ENCODE assay signal across 16 cellular contexts in the genomic region with DNA sequence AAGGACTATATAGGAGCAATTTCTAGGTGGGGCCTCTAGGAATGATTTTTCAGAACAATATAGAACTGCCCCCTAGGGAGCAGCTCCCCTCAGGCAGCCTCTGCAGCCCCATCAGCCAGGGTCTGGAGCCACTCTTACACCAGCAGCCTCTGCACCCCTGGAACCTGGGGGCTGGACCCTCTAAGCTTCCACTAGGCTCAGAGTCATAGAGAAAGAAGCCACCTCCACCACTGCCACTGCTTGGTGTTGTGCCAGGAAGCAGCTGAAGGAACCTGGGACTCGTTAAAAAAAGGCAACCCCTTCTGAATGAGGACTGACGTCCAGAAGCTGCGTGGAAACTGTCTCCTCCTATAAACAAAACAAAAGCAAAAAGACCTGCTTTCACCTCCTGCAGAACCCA.
DNase-seq lines count a peak whose midpoint lies in the region; ATAC-seq and TF ChIP-seq lines count a peak whose summit lies in the region.
"Had no signal": no experiment of that assay in that cellular context is flagged by ENCODE, and none has a peak within 500 bp of the region (broad histone marks: within the 10 kb centered on the region; RNA-seq: fewer than 3 reads in every experiment).

No MANE protein-coding gene starts in this region.

- no peaks in the 10 kb centered on the region for H3K36me3 Mint-ChIP-seq in osteocyte (ENCODE audit: unreplicated experiment)

- no peaks in the 10 kb centered on the region for H3K27me3 Mint-ChIP-seq in osteocyte (ENCODE audit: unreplicated experiment)

- DNase-seq in activated effector memory CD4-positive, alpha-beta T cell treated with anti-CD3 and anti-CD28 coated beads, Interleukin-2, amount 50 U/mL, for 16 hours: peak; percentile 22
- DNase-seq in activated effector memory CD4-positive, alpha-beta T cell treated with Interleukin-2 at 50 U/mL for 16 hours: no peak
- peak; percentile 35 for DNase-seq in ecto neural progenitor cell (ENCODE audit: low spot score)
- peak; percentile 56 for DNase-seq in osteocyte (ENCODE audit: extremely low spot score, unreplicated experiment)
- DNase-seq in upper lobe of right lung: peak; percentile 26
- no peak for DNase-seq in hepatocyte (ENCODE audit: low spot score)
- DNase-seq: DMS79, GDM1, NCI-H1092, NCI-H446 treated with DMSO at 0.1 percent for 48 hours, NCI-H748 treated with DMSO at 0.1 percent for 48 hours had no signal

- H3K27me3 ChIP-seq in upper lobe of right lung (no peaks in the 10 kb centered on the region), hepatocyte (no peaks in the 10 kb centered on the region)

- H3K27ac ChIP-seq in upper lobe of right lung: no peak overlapping the region
- no peak overlapping the region for H3K27ac ChIP-seq in hepatocyte
- H3K27ac ChIP-seq: C4-2B had no signal

- no peak for ATAC-seq in upper lobe of right lung
- no peak for ATAC-seq in GM21737 (IDR thresholded peaks at IDR 0.05; ENCODE audit: unreplicated experiment)
- ATAC-seq in HG03378 (IDR thresholded peaks at IDR 0.05; ENCODE audit: unreplicated experiment): no peak
- ATAC-seq: HCT116, Right ventricle myocardium inferior had no signal

- H3K4me3 ChIP-seq in upper lobe of right lung: no peak overlapping the region
- H3K4me3 ChIP-seq in hepatocyte: no peak overlapping the region

- H3K27ac Mint-ChIP-seq in osteocyte (ENCODE audit: unreplicated experiment): no peak overlapping the region

- no peak overlapping the region for H3K4me2 ChIP-seq in hepatocyte

- TF ChIP-seq CTCF in osteocyte (IDR thresholded peaks at IDR 0.05) (no peak), upper lobe of right lung (IDR thresholded peaks at IDR 0.05) (no peak), hepatocyte (IDR thresholded peaks at IDR 0.05; ENCODE audit: poor library complexity) (no peak)

- H4K20me1 ChIP-seq in hepatocyte (ENCODE audit: insufficient read depth, poor library complexity, severe bottlenecking): no peaks in the 10 kb centered on the region

- H3K36me3 ChIP-seq in upper lobe of right lung (no peaks in the 10 kb centered on the region), hepatocyte (replicated peaks; ENCODE audit: insufficient read depth, low read depth) (no peaks in the 10 kb centered on the region)

- H3K9me2 ChIP-seq in hepatocyte (replicated peaks; ENCODE audit: insufficient read depth): no peaks in the 10 kb centered on the region

- WGBS in hepatocyte (ENCODE audit: low lambda C conversion rate, missing lambda C conversion rate): 56% methylated on average over 3 of the region's 3 CpGs

- H3K4me3 Mint-ChIP-seq in osteocyte (ENCODE audit: unreplicated experiment): no peak overlapping the region

- H3K79me2 ChIP-seq in hepatocyte: no peaks in the 10 kb centered on the region

- H3K9me3 Mint-ChIP-seq in osteocyte (ENCODE audit: unreplicated experiment): peaks cover 15% of the 10 kb centered on the region

- H2AFZ ChIP-seq in hepatocyte: no peak overlapping the region

- H3K9me3 ChIP-seq in upper lobe of right lung (no peaks in the 10 kb centered on the region), hepatocyte (ENCODE audit: low read depth) (no peaks in the 10 kb centered on the region)

- H3K4me1 ChIP-seq in upper lobe of right lung: no peaks in the 10 kb centered on the region
- no peaks in the 10 kb centered on the region for H3K4me1 ChIP-seq in hepatocyte (ENCODE audit: insufficient read depth)

- peaks cover 1% of the 10 kb centered on the region for H3K4me1 Mint-ChIP-seq in osteocyte (ENCODE audit: unreplicated experiment)

- intact Hi-C loops in upper lobe of right lung (cut with DNase I): no loop called here

Comparison
In these comparisons a context has a peak if more than half of its experiments do, and no peak if none do; other contexts are left out.
1. DNase-seq: peak in activated effector memory CD4-positive, alpha-beta T cell treated with anti-CD3 and anti-CD28 coated beads, Interleukin-2, amount 50 U/mL, for 16 hours (single experiment), ecto neural progenitor cell (single experiment), osteocyte (single experiment) and upper lobe of right lung (single experiment); none in activated effector memory CD4-positive, alpha-beta T cell treated with Interleukin-2 at 50 U/mL for 16 hours (single experiment) and hepatocyte (single experiment).